Comparison of ENCODE assay signal across 12 cellular contexts in genomic region chr11:78023426-78023825, GRCh38. TPM values are rescaled to one million over a fixed set of nuclear protein-coding genes. Genes with fewer than 3 reads are reported as not detected.
DNase-seq lines count a peak whose midpoint lies in the region; ATAC-seq and TF ChIP-seq lines count a peak whose summit lies in the region.
"Had no signal": no experiment of that assay in that cellular context is flagged by ENCODE, and none has a peak within 500 bp of the region (broad histone marks: within the 10 kb centered on the region; RNA-seq: fewer than 3 reads in every experiment).

No MANE protein-coding gene starts in this region.

- intact Hi-C loops in sigmoid colon (cut with DNase I): no loop called here

- TF ChIP-seq EP300 in sigmoid colon (IDR thresholded peaks at IDR 0.05): no peak

- no peak for TF ChIP-seq POLR2A in sigmoid colon (IDR thresholded peaks at IDR 0.05)

- no peaks in the 10 kb centered on the region for H4K20me1 ChIP-seq in GM23338 (replicated peaks; ENCODE audit: insufficient read depth)

- H3K36me3 Mint-ChIP-seq in GM23338 (ENCODE audit: low read depth): no peaks in the 10 kb centered on the region

- no peaks in the 10 kb centered on the region; the same call in 1 of the 2 replicates for H3K79me2 ChIP-seq in GM23338 (replicated peaks; ENCODE audit: insufficient read depth)

- no peak for TF ChIP-seq CTCF in GM23338 (conservative IDR thresholded peaks at IDR 0.05; ENCODE audit: low read depth in 2 of 2)
- TF ChIP-seq CTCF in astrocyte of the spinal cord (IDR thresholded peaks at IDR 0.05; ENCODE audit: low read depth, low read length): no peak
- no peak for TF ChIP-seq CTCF in sigmoid colon (IDR thresholded peaks at IDR 0.05)

- H3K36me3 ChIP-seq in GM23338 (ENCODE audit: insufficient read depth): no peaks in the 10 kb centered on the region
- H3K36me3 ChIP-seq in iPS-18a (ENCODE audit: control insufficient read depth, low read depth, low read length): no peaks in the 10 kb centered on the region
- H3K36me3 ChIP-seq in sigmoid colon: no peaks in the 10 kb centered on the region

- H3K27me3 ChIP-seq in GM23338 (ENCODE audit: insufficient read depth) (no peaks in the 10 kb centered on the region), iPS-18a (ENCODE audit: control insufficient read depth, insufficient read depth, low read length) (no peaks in the 10 kb centered on the region), sigmoid colon (peaks cover 0 to 7% (median 0%) of the 10 kb centered on the region in 3 donors)

- H3K9ac ChIP-seq in iPS-18a (ENCODE audit: low read length): peak overlapping the region; percentile 35

- no peaks in the 10 kb centered on the region for H3K27me3 Mint-ChIP-seq in GM23338 (ENCODE audit: insufficient read depth, low read depth, poor library complexity)

- peaks cover 9% of the 10 kb centered on the region for H3F3A ChIP-seq in GM23338 (replicated peaks; ENCODE audit: low read depth)

- peak overlapping the region; percentile 85 for H3K4me3 Mint-ChIP-seq in GM23338

- 0 out of 2 replicates have a peak overlapping the region, but pooled peaks have one; percentile 61 for H3K27ac Mint-ChIP-seq in GM23338

- no peak overlapping the region for H3K27ac ChIP-seq in GM23338 (ENCODE audit: low read depth)
- H3K27ac ChIP-seq in iPS-18a (ENCODE audit: low read length): no peak overlapping the region
- peak overlapping the region in 1 of 4 donors; percentile 63 for H3K27ac ChIP-seq in sigmoid colon

- in situ Hi-C loops in astrocyte of the spinal cord (cut with HindIII; ENCODE audit: low sequenced_read_pairs): no loop called here

- H3K9me3 Mint-ChIP-seq in GM23338: peaks cover 5% of the 10 kb centered on the region

- H3K4me3 ChIP-seq in GM23338 (peak overlapping the region; percentile 71), astrocyte of the spinal cord (ENCODE audit: low read depth, low read length) (peak overlapping the region; percentile 51), iPS-18a (ENCODE audit: low read length) (peak overlapping the region; percentile 66), sigmoid colon (peak overlapping the region; percentile 32 to 55 (median 49))

- ATAC-seq in GM23338 (peak; percentile 4; the same call in 1 of the 3 replicates), HG03280 (IDR thresholded peaks at IDR 0.05; ENCODE audit: unreplicated experiment) (no peak)

- no peaks in the 10 kb centered on the region for H3K9me2 ChIP-seq in GM23338 (ENCODE audit: insufficient read depth)

- no peak for DNase-seq in GM23338 (ENCODE audit: low spot score)
- no peak for DNase-seq in astrocyte of the spinal cord (ENCODE audit: low read depth, low spot score)
- no peak for DNase-seq in sigmoid colon
- DNase-seq in AG08396 (ENCODE audit: low spot score): no peak
- DNase-seq in A172 (ENCODE audit: low spot score): no peak
- no peak for DNase-seq in NCI-H1417 treated with DMSO at 0.1 percent for 48 hours (lab: John Stamatoyannopoulos, UW)
- DNase-seq: activated CD4-positive, alpha-beta T cell treated with anti-CD3 and anti-CD28 coated beads for 4 hours; activated naive CD4-positive, alpha-beta T cell treated with anti-CD3 and anti-CD28 coated beads, Interleukin-2, amount 50 U/mL, for 16 hours; GOT3; NCI-H1417 had no signal

- peak overlapping the region; percentile 93 for H2AFZ ChIP-seq in GM23338

- WGBS in sigmoid colon, 2 donors: 52 to 80% methylated on average over 7 of the region's 7 CpGs

- peak overlapping the region; percentile 88 for H3K4me2 ChIP-seq in GM23338

- H3K4me1 Mint-ChIP-seq in GM23338: peaks cover 19% of the 10 kb centered on the region

- H3K4me1 ChIP-seq in GM23338 (ENCODE audit: insufficient read depth): peaks cover 7% of the 10 kb centered on the region; the same call in 1 of the 2 replicates
- peaks cover 6% of the 10 kb centered on the region for H3K4me1 ChIP-seq in iPS-18a (ENCODE audit: control insufficient read depth, low read depth, low read length)
- H3K4me1 ChIP-seq in sigmoid colon: peaks cover 0 to 7% (median 5%) of the 10 kb centered on the region in 4 donors

- H3K9me3 ChIP-seq in iPS-18a (ENCODE audit: control insufficient read depth, low read depth, low read length): no peaks in the 10 kb centered on the region
- no peaks in the 10 kb centered on the region for H3K9me3 ChIP-seq in sigmoid colon

TF ChIP-seq in GM23338, 12 proteins besides CTCF, POLR2A, EP300 and RAD21 (continues in another document):
- TF ChIP-seq STAT1 (IDR thresholded peaks at IDR 0.05; ENCODE audit: unreplicated experiment) (no peak), CREB1 (CRISPR knock-in tag; IDR thresholded peaks at IDR 0.05; ENCODE audit: low read depth) (no peak), REST (IDR thresholded peaks at IDR 0.05; ENCODE audit: unreplicated experiment) (no peak), POLR2AphosphoS5 (IDR thresholded peaks at IDR 0.05; ENCODE audit: low read depth) (no peak), EZH2phosphoT487 (IDR thresholded peaks at IDR 0.05; ENCODE audit: unreplicated experiment) (no peak), JUNB (IDR thresholded peaks at IDR 0.05; ENCODE audit: unreplicated experiment) (no peak), EZH2 (IDR thresholded peaks at IDR 0.05; ENCODE audit: low read depth, unreplicated experiment) (no peak)
- TF ChIP-seq, protein P1, sequence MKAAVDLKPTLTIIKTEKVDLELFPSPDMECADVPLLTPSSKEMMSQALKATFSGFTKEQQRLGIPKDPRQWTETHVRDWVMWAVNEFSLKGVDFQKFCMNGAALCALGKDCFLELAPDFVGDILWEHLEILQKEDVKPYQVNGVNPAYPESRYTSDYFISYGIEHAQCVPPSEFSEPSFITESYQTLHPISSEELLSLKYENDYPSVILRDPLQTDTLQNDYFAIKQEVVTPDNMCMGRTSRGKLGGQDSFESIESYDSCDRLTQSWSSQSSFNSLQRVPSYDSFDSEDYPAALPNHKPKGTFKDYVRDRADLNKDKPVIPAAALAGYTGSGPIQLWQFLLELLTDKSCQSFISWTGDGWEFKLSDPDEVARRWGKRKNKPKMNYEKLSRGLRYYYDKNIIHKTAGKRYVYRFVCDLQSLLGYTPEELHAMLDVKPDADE (IDR thresholded peaks at IDR 0.05): no peak

RNA-seq across cellular contexts. Expression of gene KCTD14, which starts 0.3 kb away (rescaled TPM):
- 14.2 and 19.1 TPM in 2 replicates for total RNA-seq in GM23338 (2014; rRNA removed; shearing (Covaris generic))
- polyA plus RNA-seq in GM23338 (2016; fragmentation: Nextera tagmentation; extraction: Ambion mirVana): 5.9 and 8.4 TPM in 2 replicates
- total RNA-seq in sigmoid colon: 1 to 10 TPM; 2.5 to 4.5 (median 2.6) TPM
- 10 to 100 TPM; 11.6 to 22.8 (median 15.0) TPM for polyA plus RNA-seq in sigmoid colon
- 0.09 TPM in 1 of 2 replicates, not detected in the other for total RNA-seq in A172 (2014; rRNA removed; shearing (Covaris generic))

RNA-seq across cellular contexts. Expression of gene INTS4, which starts 29.0 kb away (rescaled TPM):
- total RNA-seq in GM23338 (2014; rRNA removed; shearing (Covaris generic)): 47.6 TPM in 2 replicates
- polyA plus RNA-seq in GM23338 (2016; fragmentation: Nextera tagmentation; extraction: Ambion mirVana) (24.6 and 27.2 TPM in 2 replicates), sigmoid colon (10 to 100 TPM; 11.1 to 17.8 (median 11.4) TPM)
- total RNA-seq in sigmoid colon: 10 to 100 TPM; 26.3 to 32.1 (median 29.8) TPM
- 25.8 and 26.5 TPM in 2 replicates for total RNA-seq in A172 (2014; rRNA removed; shearing (Covaris generic))

RNA-seq across cellular contexts. Expression of gene THRSP, which starts 40.2 kb away (rescaled TPM):
- total RNA-seq in GM23338 (2014; rRNA removed; shearing (Covaris generic)): not detected in 2 replicates
- not detected in 2 replicates for polyA plus RNA-seq in GM23338 (2016; fragmentation: Nextera tagmentation; extraction: Ambion mirVana)
- 1 to 10 TPM in 1 of 4 donors, not detected in 3; 1.8 TPM for total RNA-seq in sigmoid colon
- polyA plus RNA-seq in sigmoid colon: 1 to 10 TPM in 1 of 3 donors, not detected in 2; 3.4 TPM
- total RNA-seq in A172 (2014; rRNA removed; shearing (Covaris generic)): not detected in 2 replicates

RNA-seq across cellular contexts. Expression of gene NDUFC2, which starts 56.2 kb away (rescaled TPM):
- total RNA-seq in GM23338 (2014; rRNA removed; shearing (Covaris generic)): 122 and 174 TPM in 2 replicates
- 711 and 755 TPM in 2 replicates for polyA plus RNA-seq in GM23338 (2016; fragmentation: Nextera tagmentation; extraction: Ambion mirVana)
- 100 to 1,000 TPM in 2 of 4 donors, 10 to 100 TPM in 2; 55.9 to 109 (median 93.8) TPM for total RNA-seq in sigmoid colon
- polyA plus RNA-seq in sigmoid colon: 100 to 1,000 TPM; 123 to 246 (median 131) TPM
- 174 and 231 TPM in 2 replicates for total RNA-seq in A172 (2014; rRNA removed; shearing (Covaris generic))
